In genomic region chr2:143937563-143938346, GRCh38 we compare ENCODE assay signal across 8 cellular contexts.
DNase-seq lines count a peak whose midpoint lies in the region; ATAC-seq and TF ChIP-seq lines count a peak whose summit lies in the region.

No MANE protein-coding gene starts in this region.

- H3K4me3 ChIP-seq in HUES48 (ENCODE audit: low read depth, low read length) = peak overlapping the region; percentile 54
- peak overlapping the region; percentile 47 for H3K4me3 ChIP-seq in astrocyte of the spinal cord (ENCODE audit: low read depth, low read length)
- peak overlapping the region; percentile 44 for H3K4me3 ChIP-seq in thymus (ENCODE audit: low read length)

- ATAC-seq in Right ventricle myocardium superior (ENCODE audit: poor library complexity) = peak; percentile 27

- DNase-seq in Right ventricle myocardium superior (no peak), cardiac septum (ENCODE audit: low spot score) (no peak), astrocyte of the spinal cord (ENCODE audit: low read depth, low spot score) (no peak), occipital lobe (lab: John Stamatoyannopoulos, UW) (no peak), activated gamma-delta T cell (lab: John Stamatoyannopoulos, UW) (no peak)

- in situ Hi-C loops in astrocyte of the spinal cord (cut with HindIII; ENCODE audit: low sequenced_read_pairs) = no loop called here

- H3K36me3 ChIP-seq in HUES48 (ENCODE audit: control insufficient read depth, insufficient read depth, low read length) (no peaks in the 10 kb centered on the region), thymus (ENCODE audit: control insufficient read depth, insufficient read depth) (no peaks in the 10 kb centered on the region)

- 16% methylated on average over 20 of the region's 20 CpGs for WGBS in thymus

- peak overlapping the region; percentile 39; the same call in 1 of the 2 replicates for H3K9ac ChIP-seq in HUES48 (ENCODE audit: low read depth, low read length)

- H3K4me1 ChIP-seq in HUES48 (ENCODE audit: control insufficient read depth, insufficient read depth, low read length) (peaks cover 48% of the 10 kb centered on the region), thymus (ENCODE audit: control insufficient read depth, insufficient read depth, low read length) (no peaks in the 10 kb centered on the region)

- H3K27me3 ChIP-seq in HUES48 (ENCODE audit: control insufficient read depth, insufficient read depth, low read length) = peaks cover 34% of the 10 kb centered on the region
- H3K27me3 ChIP-seq in layer of hippocampus (ENCODE audit: control insufficient read depth, insufficient read depth, low read length) = no peaks in the 10 kb centered on the region
- peaks cover 23% of the 10 kb centered on the region for H3K27me3 ChIP-seq in thymus (ENCODE audit: control insufficient read depth, insufficient read depth)

- intact Hi-C loops in Right ventricle myocardium superior (cut with DNase I) = no loop called here
- intact Hi-C loops in cardiac septum (cut with DNase I) = no loop called here

- TF ChIP-seq CTCF in astrocyte of the spinal cord (IDR thresholded peaks at IDR 0.05; ENCODE audit: low read depth, low read length) = no peak

- peak overlapping the region; percentile 8 for H3K27ac ChIP-seq in HUES48 (ENCODE audit: low read depth, low read length)
- peak overlapping the region; percentile 30 for H3K27ac ChIP-seq in layer of hippocampus (ENCODE audit: low read depth, low read length)
- no peak overlapping the region for H3K27ac ChIP-seq in thymus (ENCODE audit: low read depth)

- H3K9me3 ChIP-seq in HUES48 (ENCODE audit: control insufficient read depth, insufficient read depth, low read length) (no peaks in the 10 kb centered on the region), thymus (ENCODE audit: control insufficient read depth) (no peaks in the 10 kb centered on the region)
